Comparison of ENCODE assay signal across 8 cellular contexts in the genomic region with DNA sequence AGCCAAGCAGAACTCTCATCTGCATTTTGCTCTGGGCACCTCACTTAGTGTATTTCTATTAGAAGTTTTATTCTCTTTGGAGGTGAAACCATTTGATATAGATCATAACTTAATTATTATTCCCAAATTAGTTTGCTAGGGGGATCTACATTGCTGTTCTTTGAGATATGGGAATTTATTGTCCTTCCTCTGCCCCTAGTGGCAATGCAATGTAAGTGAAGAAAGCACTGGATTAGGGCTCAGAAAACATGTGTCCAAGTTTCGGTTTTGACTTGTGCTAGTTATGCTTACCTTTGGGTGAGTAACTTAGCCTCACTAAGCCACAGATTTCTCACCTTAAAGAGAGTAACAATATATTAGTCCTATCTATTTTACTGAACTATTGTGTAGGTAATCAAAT. TPM values are rescaled to one million over a fixed set of nuclear protein-coding genes. Genes with fewer than 3 reads are reported as not detected.
DNase-seq lines count a peak whose midpoint lies in the region; ATAC-seq and TF ChIP-seq lines count a peak whose summit lies in the region.

No MANE protein-coding gene starts in this region.

- TF ChIP-seq CTCF in cardiac fibroblast (IDR thresholded peaks at IDR 0.05; ENCODE audit: low read depth, low read length) (peak; percentile 79), osteoblast (IDR thresholded peaks at IDR 0.05; ENCODE audit: extremely low read depth, low read depth, low read length) (peak; percentile 53)

- ATAC-seq in GM18907 (IDR thresholded peaks at IDR 0.05; ENCODE audit: unreplicated experiment), result no peak

- H3K4me1 ChIP-seq in Karpas-422 (ENCODE audit: low read length) (no peaks in the 10 kb centered on the region), osteoblast (ENCODE audit: insufficient read depth, low read length) (peaks cover 6% of the 10 kb centered on the region)

- DNase-seq in DMS53 (lab: John Stamatoyannopoulos, UW) (peak; percentile 60), Karpas-422 (peak; percentile 44), cardiac fibroblast (ENCODE audit: low read depth in 2 of 2) (peak; percentile 29 to 51), osteoblast (ENCODE audit: insufficient read length, low spot score, missing footprints) (no peak), HuH-7.5 (ENCODE audit: low spot score) (no peak), NCI-H2196 (lab: John Stamatoyannopoulos, UW; ENCODE audit: unreplicated experiment) (no peak)
- DNase-seq in activated CD4-positive, alpha-beta T cell treated with anti-CD3 and anti-CD28 coated beads, Interleukin-2, amount 50 U/mL, for 48 hours, result no peak

- H3K27me3 ChIP-seq in Karpas-422 (ENCODE audit: low read length) (no peaks in the 10 kb centered on the region), osteoblast (ENCODE audit: insufficient read depth, low read length) (no peaks in the 10 kb centered on the region)

- no peaks in the 10 kb centered on the region for H3K9me3 ChIP-seq in Karpas-422 (ENCODE audit: low read length)
- no peaks in the 10 kb centered on the region for H3K9me3 ChIP-seq in osteoblast (ENCODE audit: low read depth, low read length)

- H3K9me2 ChIP-seq in Karpas-422 (replicated peaks; ENCODE audit: insufficient read depth, low read length), result no peaks in the 10 kb centered on the region

- no peaks in the 10 kb centered on the region for H3K36me3 ChIP-seq in Karpas-422 (ENCODE audit: insufficient read depth, low read length)
- no peaks in the 10 kb centered on the region for H3K36me3 ChIP-seq in osteoblast (ENCODE audit: insufficient read depth, low read length)

- H3K4me2 ChIP-seq in Karpas-422 (ENCODE audit: low read depth, low read length, poor library complexity, severe bottlenecking) (no peak overlapping the region), osteoblast (ENCODE audit: insufficient read depth, low read length) (no peak overlapping the region)

- H3K9ac ChIP-seq in Karpas-422 (ENCODE audit: low read length), result no peak overlapping the region

- H3K79me2 ChIP-seq in Karpas-422 (ENCODE audit: low read length), result no peaks in the 10 kb centered on the region
- no peaks in the 10 kb centered on the region for H3K79me2 ChIP-seq in osteoblast (ENCODE audit: insufficient read depth, low read length)

- H2AFZ ChIP-seq in Karpas-422 (ENCODE audit: low read length) (no peak overlapping the region), osteoblast (ENCODE audit: low read length) (peak overlapping the region; percentile 49)

- H3K27ac ChIP-seq in Karpas-422 (ENCODE audit: low read length) (no peak overlapping the region), osteoblast (ENCODE audit: low read depth, low read length) (no peak overlapping the region)

- H3K4me3 ChIP-seq in Karpas-422 (ENCODE audit: low read length), result no peak overlapping the region
- H3K4me3 ChIP-seq in cardiac fibroblast (replicated peaks in 1 of 2; ENCODE audit: low read depth in 2 of 2, low read length in 2 of 2), result no peak overlapping the region
- H3K4me3 ChIP-seq in osteoblast (ENCODE audit: insufficient read depth, low read length), result no peak overlapping the region

- no peaks in the 10 kb centered on the region for H4K20me1 ChIP-seq in Karpas-422 (ENCODE audit: insufficient read depth, low read depth, low read length)
- H4K20me1 ChIP-seq in osteoblast (ENCODE audit: insufficient read depth, low read length), result no peaks in the 10 kb centered on the region

RNA-seq across cellular contexts. Expression of a gene that starts 2.9 kb away (rescaled TPM):
- not detected in 2 replicates for total RNA-seq in Karpas-422 (2014; rRNA removed; shearing (Covaris generic); ENCODE audit: low replicate concordance)
- 0.36 TPM in 1 of 2 replicates, not detected in the other for total RNA-seq in osteoblast

RNA-seq across cellular contexts. Expression of a gene that starts 20.3 kb away (rescaled TPM):
- not detected in 2 replicates for total RNA-seq in Karpas-422 (2014; rRNA removed; shearing (Covaris generic); ENCODE audit: low replicate concordance)
- under 0.01 TPM in 1 of 2 replicates, not detected in the other for total RNA-seq in osteoblast

RNA-seq across cellular contexts. Expression of a gene that starts 26.4 kb away (rescaled TPM):
- total RNA-seq in Karpas-422 (2014; rRNA removed; shearing (Covaris generic); ENCODE audit: low replicate concordance), result not detected in 2 replicates
- total RNA-seq in osteoblast, result 0.36 and 0.59 TPM in 2 replicates

RNA-seq across cellular contexts. Expression of a gene that starts 30.1 kb away (rescaled TPM):
- total RNA-seq in Karpas-422 (2014; rRNA removed; shearing (Covaris generic); ENCODE audit: low replicate concordance), result not detected in 2 replicates
- not detected in 2 replicates for total RNA-seq in osteoblast

RNA-seq across cellular contexts. Expression of a gene that starts 35.9 kb away (rescaled TPM):
- total RNA-seq in Karpas-422 (2014; rRNA removed; shearing (Covaris generic); ENCODE audit: low replicate concordance), result not detected in 2 replicates
- not detected in 2 replicates for total RNA-seq in osteoblast

Comparison
In these comparisons a context has a peak if more than half of its experiments do, and no peak if none do; other contexts are left out.
1. DNase-seq: peak in DMS53 (single experiment), Karpas-422 (single experiment) and cardiac fibroblast (2 of 2); none in osteoblast (single experiment), HuH-7.5 (single experiment), NCI-H2196 (single experiment) and activated CD4-positive, alpha-beta T cell treated with anti-CD3 and anti-CD28 coated beads, Interleukin-2, amount 50 U/mL, for 48 hours (0 of 2).